Comparison of ENCODE assay signal across 28 cellular contexts in the genomic region with DNA sequence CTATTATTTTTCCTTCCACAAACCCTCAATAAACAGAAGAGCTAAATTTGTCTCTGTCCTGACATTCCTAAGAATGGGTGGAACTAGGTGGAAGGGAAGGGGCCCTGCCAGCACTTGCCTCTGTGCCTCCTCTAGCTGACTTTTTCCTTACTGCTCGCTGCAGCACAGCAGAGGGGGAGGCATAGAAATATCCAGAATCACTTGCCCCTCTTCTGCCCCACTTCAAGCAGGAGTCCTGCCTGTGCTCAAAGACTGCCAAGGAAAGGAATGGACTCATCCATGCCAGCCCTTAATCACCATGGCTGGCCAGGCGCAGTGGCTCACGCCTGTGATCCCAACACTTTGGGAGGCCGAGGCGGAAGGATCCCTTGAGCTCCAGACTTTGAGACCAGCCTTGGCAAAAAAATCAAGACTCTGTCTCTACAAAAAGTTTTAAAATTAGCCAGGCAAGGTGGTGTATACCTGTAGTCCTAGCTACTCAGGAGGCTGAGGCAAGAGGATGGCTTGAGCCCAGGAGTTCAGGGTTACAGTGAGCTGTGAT. TPM values are rescaled to one million over a fixed set of nuclear protein-coding genes. Genes with fewer than 3 reads are reported as not detected.
DNase-seq lines count a peak whose midpoint lies in the region; ATAC-seq and TF ChIP-seq lines count a peak whose summit lies in the region.
"Had no signal": no experiment of that assay in that cellular context is flagged by ENCODE, and none has a peak within 500 bp of the region (broad histone marks: within the 10 kb centered on the region; RNA-seq: fewer than 3 reads in every experiment).

No MANE protein-coding gene starts in this region.

- no peak overlapping the region for H3K27ac Mint-ChIP-seq in stimulated activated naive CD8-positive, alpha-beta T cell treated with anti-CD3 and anti-CD28 coated beads, Interleukin-15, amount 100 ng/mL, for 72 hours
- H3K27ac Mint-ChIP-seq in activated CD8-positive, alpha-beta T cell treated with anti-CD3 and anti-CD28 coated beads, Interleukin-2, amount 10 ng/mL, durations not matched to agents 7 days and 5 days, result no peak overlapping the region
- H3K27ac Mint-ChIP-seq: activated naive CD4-positive, alpha-beta T cell treated with anti-CD3 and anti-CD28 coated beads for 36 hours; memory B cell; natural killer cell treated with Interleukin-12 subunit alpha and Interleukin-12 subunit beta and Interleukin-15 and Interleukin-18, amount 100 ng/mL, for 72 hours; stimulated activated naive B cell treated with anti-CD40 and anti-IgM and Interleukin-4, amounts not matched to agents 10 μg/mL and 1 μg/mL and 100 μg/mL, for 72 hours had no signal

- H3K27me3 ChIP-seq in prostate gland (replicated peaks; ENCODE audit: insufficient read depth), result no peaks in the 10 kb centered on the region
- no peaks in the 10 kb centered on the region for H3K27me3 ChIP-seq in aorta (ENCODE audit: control insufficient read depth in 1 of 2, insufficient read depth in 2 of 2, low read length in 1 of 2)
- H3K27me3 ChIP-seq: dorsolateral prefrontal cortex had no signal

- POLR2A ChIA-PET in activated CD8-positive, alpha-beta T cell treated with anti-CD3 and anti-CD28 coated beads, Interleukin-2, amount 10 ng/mL, durations not matched to agents 7 days and 5 days (lab: Charles Lee), result no interaction called here

- H3K4me1 ChIP-seq in prostate gland (replicated peaks) (no peaks in the 10 kb centered on the region), aorta (ENCODE audit: control insufficient read depth in 1 of 2, insufficient read depth in 2 of 2, low read length in 2 of 2) (peaks cover 3 to 4% of the 10 kb centered on the region in 2 donors)
- H3K4me1 ChIP-seq: BE2C, Caco-2 had no signal

- WGBS in prostate gland, result 82% methylated on average over 5 of the region's 5 CpGs
- 11 to 18% methylated on average over 5 of the region's 5 CpGs for WGBS in aorta, 2 donors

- no peaks in the 10 kb centered on the region for H3K9me3 Mint-ChIP-seq in stimulated activated naive CD8-positive, alpha-beta T cell treated with anti-CD3 and anti-CD28 coated beads, Interleukin-15, amount 100 ng/mL, for 72 hours
- no peaks in the 10 kb centered on the region for H3K9me3 Mint-ChIP-seq in activated CD8-positive, alpha-beta T cell treated with anti-CD3 and anti-CD28 coated beads, Interleukin-2, amount 10 ng/mL, durations not matched to agents 7 days and 5 days (ENCODE audit: insufficient read depth)
- H3K9me3 Mint-ChIP-seq: activated naive CD4-positive, alpha-beta T cell treated with anti-CD3 and anti-CD28 coated beads for 36 hours; activated T-cell treated with anti-CD3 and anti-CD28 coated beads, Interleukin-2, amount 50 U/mL, for 4 hours; memory B cell; natural killer cell treated with Interleukin-12 subunit alpha and Interleukin-12 subunit beta and Interleukin-15 and Interleukin-18, amount 100 ng/mL, for 72 hours; stimulated activated naive B cell treated with anti-CD40 and anti-IgM and Interleukin-4, amounts not matched to agents 10 μg/mL and 1 μg/mL and 100 μg/mL, for 72 hours had no signal

- no peak overlapping the region for H3K4me3 ChIP-seq in prostate gland
- no peak overlapping the region for H3K4me3 ChIP-seq in aorta (ENCODE audit: low read length in 2 of 2)
- H3K4me3 ChIP-seq: dorsolateral prefrontal cortex, skin epidermis had no signal

- no peaks in the 10 kb centered on the region for H3K4me1 Mint-ChIP-seq in stimulated activated naive CD8-positive, alpha-beta T cell treated with anti-CD3 and anti-CD28 coated beads, Interleukin-15, amount 100 ng/mL, for 72 hours
- H3K4me1 Mint-ChIP-seq in activated CD8-positive, alpha-beta T cell treated with anti-CD3 and anti-CD28 coated beads, Interleukin-2, amount 10 ng/mL, durations not matched to agents 7 days and 5 days (ENCODE audit: low read depth), result no peaks in the 10 kb centered on the region
- H3K4me1 Mint-ChIP-seq: memory B cell; stimulated activated naive B cell treated with anti-CD40 and anti-IgM and Interleukin-4, amounts not matched to agents 10 μg/mL and 1 μg/mL and 100 μg/mL, for 72 hours had no signal

- H3K9me3 ChIP-seq in prostate gland (no peaks in the 10 kb centered on the region), aorta (ENCODE audit: control insufficient read depth, low read length) (no peaks in the 10 kb centered on the region)
- H3K9me3 ChIP-seq: BE2C, Caco-2 had no signal

- H3K27me3 Mint-ChIP-seq in stimulated activated naive CD8-positive, alpha-beta T cell treated with anti-CD3 and anti-CD28 coated beads, Interleukin-15, amount 100 ng/mL, for 72 hours, result peaks cover 35% of the 10 kb centered on the region
- peaks cover 19% of the 10 kb centered on the region for H3K27me3 Mint-ChIP-seq in activated CD8-positive, alpha-beta T cell treated with anti-CD3 and anti-CD28 coated beads, Interleukin-2, amount 10 ng/mL, durations not matched to agents 7 days and 5 days (ENCODE audit: low read depth)

- no peak for TF ChIP-seq CTCF in prostate gland (IDR thresholded peaks at IDR 0.05)
- no peak for TF ChIP-seq CTCF in GM10266 (IDR thresholded peaks at IDR 0.05; ENCODE audit: control insufficient read depth, insufficient read depth, low read depth, missing control alignments)

- intact Hi-C loops in left ventricle myocardium superior (cut with micrococcal nuclease) (no loop called here), prostate gland (cut with DNase I) (no loop called here), aorta (cut with DNase I) (no loop called here)

- no peak for TF ChIP-seq POLR2A in prostate gland (IDR thresholded peaks at IDR 0.05)

- H3K36me3 Mint-ChIP-seq in activated CD8-positive, alpha-beta T cell treated with anti-CD3 and anti-CD28 coated beads, Interleukin-2, amount 10 ng/mL, durations not matched to agents 7 days and 5 days (ENCODE audit: low read depth), result no peaks in the 10 kb centered on the region
- H3K36me3 Mint-ChIP-seq: memory B cell; natural killer cell treated with Interleukin-12 subunit alpha and Interleukin-12 subunit beta and Interleukin-15 and Interleukin-18, amount 100 ng/mL, for 72 hours; stimulated activated naive B cell treated with anti-CD40 and anti-IgM and Interleukin-4, amounts not matched to agents 10 μg/mL and 1 μg/mL and 100 μg/mL, for 72 hours had no signal

- H3K27ac ChIP-seq in prostate gland (peak overlapping the region; percentile 48), aorta (ENCODE audit: low read depth in 1 of 2, low read length in 2 of 2) (peak overlapping the region; percentile 61 to 97)
- H3K27ac ChIP-seq: skin epidermis had no signal

- H3K4me3 Mint-ChIP-seq in stimulated activated naive CD8-positive, alpha-beta T cell treated with anti-CD3 and anti-CD28 coated beads, Interleukin-15, amount 100 ng/mL, for 72 hours, result no peak overlapping the region
- no peak overlapping the region for H3K4me3 Mint-ChIP-seq in activated CD8-positive, alpha-beta T cell treated with anti-CD3 and anti-CD28 coated beads, Interleukin-2, amount 10 ng/mL, durations not matched to agents 7 days and 5 days
- H3K4me3 Mint-ChIP-seq: activated naive CD4-positive, alpha-beta T cell treated with anti-CD3 and anti-CD28 coated beads for 36 hours; activated T-cell treated with anti-CD3 and anti-CD28 coated beads, Interleukin-2, amount 50 U/mL, for 4 hours; memory B cell; natural killer cell treated with Interleukin-12 subunit alpha and Interleukin-12 subunit beta and Interleukin-15 and Interleukin-18, amount 100 ng/mL, for 72 hours; stimulated activated naive B cell treated with anti-CD40 and anti-IgM and Interleukin-4, amounts not matched to agents 10 μg/mL and 1 μg/mL and 100 μg/mL, for 72 hours had no signal

- no peaks in the 10 kb centered on the region for H3K36me3 ChIP-seq in prostate gland
- H3K36me3 ChIP-seq in aorta (ENCODE audit: control insufficient read depth in 1 of 2, insufficient read depth in 2 of 2, low read length in 1 of 2), result no peaks in the 10 kb centered on the region
- H3K36me3 ChIP-seq: BE2C had no signal

- peak; percentile 33 for ATAC-seq in stimulated activated naive CD8-positive, alpha-beta T cell treated with anti-CD3 and anti-CD28 coated beads, Interleukin-15, amount 100 ng/mL, for 72 hours
- no peak for ATAC-seq in stimulated activated naive CD8-positive, alpha-beta T cell treated with anti-CD3 and anti-CD28 coated beads, Interleukin-15, Interleukin-2, amounts not matched to agents 100 U/mL and 50 U/mL, for 24 hours
- ATAC-seq in left ventricle myocardium superior (peak; percentile 9), aorta (ENCODE audit: low FRiP score) (no peak)
- no peak for ATAC-seq in activated CD8-positive, alpha-beta T cell treated with anti-CD3 and anti-CD28 coated beads, Interleukin-2, amount 10 ng/mL, durations not matched to agents 7 days and 5 days
- ATAC-seq: activated T-cell treated with anti-CD3 and anti-CD28 coated beads, Interleukin-2, amount 50 U/mL, for 4 hours; stimulated activated naive B cell treated with anti-CD40 and anti-IgM and Interleukin-4, amounts not matched to agents 10 μg/mL and 1 μg/mL and 100 μg/mL, for 72 hours had no signal

- no peak for DNase-seq in stimulated activated naive CD8-positive, alpha-beta T cell treated with anti-CD3 and anti-CD28 coated beads, Interleukin-15, amount 100 ng/mL, for 72 hours
- no peak for DNase-seq in stimulated activated naive CD8-positive, alpha-beta T cell treated with anti-CD3 and anti-CD28 coated beads, Interleukin-15, Interleukin-2, amounts not matched to agents 100 U/mL and 50 U/mL, for 24 hours
- DNase-seq in left ventricle myocardium superior (peak; percentile 30), prostate gland (ENCODE audit: low spot score) (no peak), aorta (peak in 1 of 2 donors; percentile 81), GM10266 (ENCODE audit: extremely low spot score) (no peak)
- no peak for DNase-seq in stimulated activated CD4-positive, alpha-beta T cell treated with anti-CD3 and anti-CD28 coated beads, Interleukin-2, amount 100 ng/mL, for 24 hours
- DNase-seq in activated CD8-positive, alpha-beta T cell treated with anti-CD3 and anti-CD28 coated beads, Interleukin-2, amount 10 ng/mL, durations not matched to agents 7 days and 5 days, result no peak
- DNase-seq: activated CD4-positive, CD25-positive, alpha-beta regulatory T cell treated with anti-CD3 and anti-CD28 coated beads, Interleukin-2, amount 50 U/mL, for 72 hours; activated naive CD4-positive, alpha-beta T cell treated with anti-CD3 and anti-CD28 coated beads for 36 hours; activated T-cell treated with anti-CD3 and anti-CD28 coated beads, Interleukin-2, amount 50 U/mL, for 4 hours; amygdala; BE2C; Caco-2; central memory CD4-positive, alpha-beta T cell; DND-41; dorsolateral prefrontal cortex; NCI-H2081 treated with DMSO at 0.1 percent for 48 hours; NCI-H446 treated with DMSO at 0.1 percent for 48 hours; RPMI8226; stimulated activated CD4-positive, alpha-beta T cell treated with anti-CD3 and anti-CD28 coated beads, Interleukin-2, amount 100 ng/mL, for 48 hours; stimulated activated naive B cell treated with anti-CD40 and anti-IgM and Interleukin-4, amounts not matched to agents 10 μg/mL and 1 μg/mL and 100 μg/mL, for 72 hours; SW 1271 had no signal

- CTCF ChIA-PET in activated CD8-positive, alpha-beta T cell treated with anti-CD3 and anti-CD28 coated beads, Interleukin-2, amount 10 ng/mL, durations not matched to agents 7 days and 5 days (lab: Charles Lee), result no interaction called here

RNA-seq across cellular contexts. Expression of a gene that starts 51.8 kb away (rescaled TPM):
- total RNA-seq in left ventricle myocardium superior (273 TPM), prostate gland (10 to 100 TPM; 12.9 to 69.6 TPM), aorta (10 to 100 TPM; 65.5 to 72.7 TPM)
- polyA plus RNA-seq in aorta, result 10 to 100 TPM in 1 of 2 donors, 1 to 10 TPM in 1; 6.6 to 16.3 TPM
- total RNA-seq in activated CD8-positive, alpha-beta T cell treated with anti-CD3 and anti-CD28 coated beads, Interleukin-2, amount 10 ng/mL, durations not matched to agents 7 days and 5 days, result not detected
- total RNA-seq: activated CD8-positive, alpha-beta memory T cell treated with anti-CD3 and anti-CD28 coated beads for 36 hours; MCF 10A; natural killer cell treated with Interleukin-12 subunit alpha and Interleukin-12 subunit beta and Interleukin-15 and Interleukin-18, amount 100 ng/mL, for 72 hours had no signal

Comparison
In these comparisons a context has a peak if more than half of its experiments do, and no peak if none do; other contexts are left out.
1. ATAC-seq: peak in stimulated activated naive CD8-positive, alpha-beta T cell treated with anti-CD3 and anti-CD28 coated beads, Interleukin-15, amount 100 ng/mL, for 72 hours (single experiment) and left ventricle myocardium superior (single experiment); none in stimulated activated naive CD8-positive, alpha-beta T cell treated with anti-CD3 and anti-CD28 coated beads, Interleukin-15, Interleukin-2, amounts not matched to agents 100 U/mL and 50 U/mL, for 24 hours (single experiment), aorta (single experiment) and activated CD8-positive, alpha-beta T cell treated with anti-CD3 and anti-CD28 coated beads, Interleukin-2, amount 10 ng/mL, durations not matched to agents 7 days and 5 days (single experiment).
2. RNA of a gene that starts 51.8 kb away (total RNA-seq): 273 TPM in left ventricle myocardium superior (single experiment), 65.5 to 72.7 TPM in aorta and 12.9 to 69.6 TPM in prostate gland; not detected in activated CD8-positive, alpha-beta T cell treated with anti-CD3 and anti-CD28 coated beads, Interleukin-2, amount 10 ng/mL, durations not matched to agents 7 days and 5 days; every median in the first group is over 10 times any median in the second.